Comparison of ENCODE assay signal across 11 cellular contexts in the genomic region with DNA sequence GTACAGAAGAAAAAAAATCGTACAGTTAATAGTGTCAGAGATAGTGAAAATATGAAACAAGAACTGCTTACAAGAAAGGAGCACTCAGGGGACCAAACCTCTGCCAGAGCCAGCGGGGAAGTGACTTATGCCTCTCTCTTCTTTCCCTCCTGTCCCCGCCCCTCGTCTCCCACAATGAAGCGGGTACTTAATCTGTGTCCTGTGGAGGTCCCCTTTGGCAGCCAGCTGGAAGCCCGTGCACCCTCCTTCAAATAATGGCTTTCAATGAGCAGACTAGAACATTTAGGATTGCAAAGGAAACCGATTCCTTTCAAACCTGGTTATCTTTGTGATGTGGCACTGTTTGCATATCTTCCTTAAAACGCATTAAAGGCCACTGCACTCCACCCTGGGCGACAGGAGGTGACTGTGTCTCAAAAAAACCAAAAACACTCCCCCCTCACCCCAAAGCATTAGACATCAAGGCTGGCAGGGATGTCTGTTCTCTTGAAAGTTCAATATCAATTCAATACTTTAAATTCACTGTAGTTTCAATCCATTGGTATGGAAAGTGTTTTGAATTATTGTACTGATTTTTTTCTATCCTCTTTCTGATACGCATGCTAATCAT. TPM values are rescaled to one million over a fixed set of nuclear protein-coding genes. Genes with fewer than 3 reads are reported as not detected.
DNase-seq lines count a peak whose midpoint lies in the region; ATAC-seq and TF ChIP-seq lines count a peak whose summit lies in the region.
"Not testable (repeated sequence)": the region's sequence is repeated elsewhere in the genome, so short reads cannot be mapped to it uniquely, and the experiment has no call there.
"Had no signal": no experiment of that assay in that cellular context is flagged by ENCODE, and none has a peak within 500 bp of the region (broad histone marks: within the 10 kb centered on the region; RNA-seq: fewer than 3 reads in every experiment).

No MANE protein-coding gene starts in this region.

- peaks cover 22% of the 10 kb centered on the region for H3K4me1 ChIP-seq in DND-41 (ENCODE audit: insufficient read depth, low read length)
- H3K4me1 ChIP-seq in PC-3 (ENCODE audit: insufficient read depth, low read length), result not testable (repeated sequence)

- not testable (repeated sequence) for H3K9me3 ChIP-seq in DND-41 (ENCODE audit: insufficient read depth, low read length, severe bottlenecking); PC-3 (ENCODE audit: low read length)

- peak overlapping the region; percentile 34; the same call in 1 of the 2 replicates for H3K4me2 ChIP-seq in DND-41 (ENCODE audit: insufficient read depth, low read length)
- peak overlapping the region; percentile 84 for H3K4me2 ChIP-seq in PC-3 (ENCODE audit: low read length)

- DNase-seq in DND-41; effector memory CD8-positive, alpha-beta T cell; mesothelial cell of epicardium (ENCODE audit: low spot score in 2 of 2, unreplicated experiment in 2 of 2): not testable (repeated sequence)
- peak; percentile 20 for DNase-seq in PC-3
- peak; percentile 33 for DNase-seq in activated CD4-positive, alpha-beta T cell treated with anti-CD3 and anti-CD28 coated beads, Interleukin-2, amount 10 ng/mL, durations not matched to agents 7 days and 5 days
- peak; percentile 32 for DNase-seq in activated naive CD4-positive, alpha-beta T cell treated with Interleukin-2 at 50 U/mL for 16 hours
- peak; percentile 29 for DNase-seq in stimulated activated CD4-positive, alpha-beta T cell treated with anti-CD3 and anti-CD28 coated beads, Interleukin-1b, Interleukin-23, amount 100 ng/mL, for 48 hours

- H3F3A ChIP-seq in PC-3 (ENCODE audit: low read length, unreplicated experiment), result not testable (repeated sequence)

- peak overlapping the region; percentile 48; the same call in 1 of the 2 replicates for H3K9ac ChIP-seq in DND-41 (ENCODE audit: low read depth, low read length)
- H3K9ac ChIP-seq in PC-3 (ENCODE audit: low read length), result not testable (repeated sequence)

- not testable (repeated sequence) for H3K79me2 ChIP-seq in DND-41 (ENCODE audit: insufficient read depth, low read length); PC-3 (ENCODE audit: low read length)

- H2AFZ ChIP-seq in DND-41 (ENCODE audit: low read depth, low read length), result not testable (repeated sequence)
- H2AFZ ChIP-seq in PC-3 (ENCODE audit: low read length), result peak overlapping the region; percentile 91; the same call in 1 of the 2 replicates

- not testable (repeated sequence) for H3K9me2 ChIP-seq in PC-3 (replicated peaks; ENCODE audit: low read length)

- not testable (repeated sequence) for BruUV-seq in PC-3 (replicated peaks; lab: Mats Ljungman, UMichigan)

- ATAC-seq in DND-41 (ENCODE audit: insufficient read depth, low read depth); effector memory CD8-positive, alpha-beta T cell (replicated peaks): not testable (repeated sequence)
- ATAC-seq in PC-3, result peak; percentile 10

- intact Hi-C loops in PC-3 (cut with micrococcal nuclease), result not testable (repeated sequence)

- not testable (repeated sequence) for H3K27ac ChIP-seq in DND-41 (ENCODE audit: low read length); PC-3 (ENCODE audit: low read length)

- H3K4me3 Mint-ChIP-seq in activated CD4-positive, alpha-beta T cell treated with anti-CD3 and anti-CD28 coated beads, Interleukin-2, amount 10 ng/mL, durations not matched to agents 7 days and 5 days, result peak overlapping the region; percentile 88
- peak overlapping the region; percentile 79 to 90 for H3K4me3 Mint-ChIP-seq in effector memory CD8-positive, alpha-beta T cell
- H3K4me3 Mint-ChIP-seq in mesothelial cell of epicardium, result not testable (repeated sequence)

- POLR2A ChIA-PET in PC-3 (lab: Charles Lee; ENCODE audit: unreplicated experiment); activated CD4-positive, alpha-beta T cell treated with anti-CD3 and anti-CD28 coated beads, Interleukin-2, amount 10 ng/mL, durations not matched to agents 7 days and 5 days (lab: Charles Lee): not testable (repeated sequence)

- not testable (repeated sequence) for H4K20me1 ChIP-seq in DND-41 (ENCODE audit: insufficient read depth, low read length); PC-3 (ENCODE audit: low read length)

- CTCF ChIA-PET in PC-3 (lab: Charles Lee); activated CD4-positive, alpha-beta T cell treated with anti-CD3 and anti-CD28 coated beads, Interleukin-2, amount 10 ng/mL, durations not matched to agents 7 days and 5 days (lab: Charles Lee): not testable (repeated sequence)

- not testable (repeated sequence) for H3K36me3 ChIP-seq in DND-41 (ENCODE audit: insufficient read depth, low read length); PC-3 (ENCODE audit: low read depth, low read length)

- H3K27ac Mint-ChIP-seq in activated CD4-positive, alpha-beta T cell treated with anti-CD3 and anti-CD28 coated beads, Interleukin-2, amount 10 ng/mL, durations not matched to agents 7 days and 5 days, result peak overlapping the region; percentile 99
- H3K27ac Mint-ChIP-seq in effector memory CD8-positive, alpha-beta T cell, result peak overlapping the region; percentile 99 to 100
- H3K27ac Mint-ChIP-seq in mesothelial cell of epicardium, result peak overlapping the region; percentile 72

- TF ChIP-seq CTCF in DND-41 (IDR thresholded peaks at IDR 0.05; ENCODE audit: borderline replicate concordance, extremely low read depth, low read length, poor library complexity, severe bottlenecking); PC-3 (conservative IDR thresholded peaks at IDR 0.05; ENCODE audit: low read depth, low read length); mesothelial cell of epicardium (IDR thresholded peaks at IDR 0.05; ENCODE audit: unreplicated experiment): not testable (repeated sequence)

- not testable (repeated sequence) for H3K27me3 ChIP-seq in DND-41 (ENCODE audit: insufficient read depth, low read length, poor library complexity); PC-3 (ENCODE audit: low read length)

- H3K4me3 ChIP-seq in DND-41 (ENCODE audit: low read depth in 1 of 2, low read length in 2 of 2); PC-3 (ENCODE audit: low read length): not testable (repeated sequence)

- H3K36me3 Mint-ChIP-seq in activated CD4-positive, alpha-beta T cell treated with anti-CD3 and anti-CD28 coated beads, Interleukin-2, amount 10 ng/mL, durations not matched to agents 7 days and 5 days (ENCODE audit: low read depth), result peaks cover 15% of the 10 kb centered on the region
- peaks cover 18% of the 10 kb centered on the region for H3K36me3 Mint-ChIP-seq in effector memory CD8-positive, alpha-beta T cell (ENCODE audit: insufficient read depth)
- H3K36me3 Mint-ChIP-seq in mesothelial cell of epicardium, result not testable (repeated sequence)

- H3K9me3 Mint-ChIP-seq in activated CD4-positive, alpha-beta T cell treated with anti-CD3 and anti-CD28 coated beads, Interleukin-2, amount 10 ng/mL, durations not matched to agents 7 days and 5 days; effector memory CD8-positive, alpha-beta T cell; mesothelial cell of epicardium: not testable (repeated sequence)

- not testable (repeated sequence) for H3K27me3 Mint-ChIP-seq in activated CD4-positive, alpha-beta T cell treated with anti-CD3 and anti-CD28 coated beads, Interleukin-2, amount 10 ng/mL, durations not matched to agents 7 days and 5 days; effector memory CD8-positive, alpha-beta T cell; mesothelial cell of epicardium (ENCODE audit: low read depth)

- H3K4me1 Mint-ChIP-seq in activated CD4-positive, alpha-beta T cell treated with anti-CD3 and anti-CD28 coated beads, Interleukin-2, amount 10 ng/mL, durations not matched to agents 7 days and 5 days, result peaks cover 37% of the 10 kb centered on the region
- H3K4me1 Mint-ChIP-seq in effector memory CD8-positive, alpha-beta T cell (ENCODE audit: low read depth in 2 of 2), result peaks cover 26 to 27% of the 10 kb centered on the region in 2 donors
- H3K4me1 Mint-ChIP-seq in mesothelial cell of epicardium, result peaks cover 17% of the 10 kb centered on the region

RNA-seq across cellular contexts. Expression of a gene that starts 51.7 kb away (rescaled TPM):
- total RNA-seq in PC-3 (2014; rRNA removed) (not detected in 2 replicates), mesothelial cell of epicardium (not detected in 3 replicates)
- 1 to 10 TPM in 1 of 2 experiments, not detected in 1; 2.0 TPM for total RNA-seq in activated CD4-positive, alpha-beta T cell treated with anti-CD3 and anti-CD28 coated beads, Interleukin-2, amount 10 ng/mL, durations not matched to agents 7 days and 5 days
- total RNA-seq: epithelial cell of proximal tubule, heart left ventricle, mucosa of gallbladder, NCI-H460 had no signal
